24 cellular contexts compared by ENCODE assay signal in the genomic region with DNA sequence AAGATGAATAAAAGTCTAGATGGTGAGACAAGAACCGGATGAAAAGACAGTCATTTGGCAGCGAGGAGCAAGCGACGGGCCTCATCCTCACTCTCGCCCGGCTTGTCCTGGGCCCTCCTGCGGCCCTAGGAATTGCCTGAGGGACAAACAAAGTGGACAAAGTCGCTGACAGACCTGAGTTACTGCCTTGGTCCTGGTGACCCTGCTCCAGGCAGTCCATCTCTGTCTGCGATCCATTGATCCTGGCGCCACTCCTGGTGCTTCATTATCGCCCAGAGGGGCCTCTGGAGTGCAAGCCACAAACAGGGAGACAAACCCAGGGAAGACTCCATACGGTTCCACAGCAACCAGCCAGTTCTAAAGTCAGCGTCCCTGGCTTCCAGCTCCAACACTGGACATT.
"Had no signal": no experiment of that assay in that cellular context is flagged by ENCODE, and none has a peak within 500 bp of the region (broad histone marks: within the 10 kb centered on the region; RNA-seq: fewer than 3 reads in every experiment).

No MANE protein-coding gene starts in this region.

- H3K4me3 ChIP-seq: MG63 had no signal

- H3K36me3 ChIP-seq: MG63, WERI-Rb-1 had no signal

- H3K9me3 ChIP-seq: MG63 had no signal

- H3K4me3 Mint-ChIP-seq: activated CD4-positive, alpha-beta memory T cell treated with anti-CD3 and anti-CD28 coated beads, Interleukin-2, amount 10 ng/mL, durations not matched to agents 7 days and 5 days; activated CD4-positive, alpha-beta T cell treated with anti-CD3 and anti-CD28 coated beads for 36 hours; activated naive CD4-positive, alpha-beta T cell treated with anti-CD3 and anti-CD28 coated beads, Interleukin-2, amount 10 ng/mL, durations not matched to agents 7 days and 5 days; activated naive CD8-positive, alpha-beta T cell treated with anti-CD3 and anti-CD28 coated beads for 36 hours; T-cell had no signal

- H3K4me1 Mint-ChIP-seq: activated CD4-positive, alpha-beta memory T cell treated with anti-CD3 and anti-CD28 coated beads, Interleukin-2, amount 10 ng/mL, durations not matched to agents 7 days and 5 days; activated CD4-positive, alpha-beta T cell treated with anti-CD3 and anti-CD28 coated beads for 36 hours; activated naive CD4-positive, alpha-beta T cell treated with anti-CD3 and anti-CD28 coated beads, Interleukin-2, amount 10 ng/mL, durations not matched to agents 7 days and 5 days; activated naive CD8-positive, alpha-beta T cell treated with anti-CD3 and anti-CD28 coated beads for 36 hours; T-cell had no signal

- H3K36me3 Mint-ChIP-seq: activated naive CD4-positive, alpha-beta T cell treated with anti-CD3 and anti-CD28 coated beads, Interleukin-2, amount 10 ng/mL, durations not matched to agents 7 days and 5 days; activated naive CD8-positive, alpha-beta T cell treated with anti-CD3 and anti-CD28 coated beads for 36 hours; T-cell had no signal

- DNase-seq: activated CD4-positive, alpha-beta memory T cell treated with anti-CD3 and anti-CD28 coated beads, Interleukin-2, amount 10 ng/mL, durations not matched to agents 7 days and 5 days; activated CD4-positive, alpha-beta T cell treated with anti-CD3 and anti-CD28 coated beads for 36 hours; activated CD4-positive, alpha-beta T cell treated with anti-CD3 and anti-CD28 coated beads, Interleukin-2, amount 50 U/mL, for 1 hour; activated gamma-delta T cell treated with Interleukin-2 at 50 U/mL for 16 hours; activated naive CD4-positive, alpha-beta T cell treated with anti-CD3 and anti-CD28 coated beads, Interleukin-2, amount 10 ng/mL, durations not matched to agents 7 days and 5 days; activated naive CD8-positive, alpha-beta T cell treated with anti-CD3 and anti-CD28 coated beads for 36 hours; activated T-cell treated with anti-CD3 and anti-CD28 coated beads for 4 hours; activated T-cell treated with anti-CD3 and anti-CD28 coated beads, Interleukin-2, amount 50 U/mL, for 48 hours; MG63; NCI-H1105 treated with DMSO at 0.1 percent for 48 hours; NCI-H1436 treated with DMSO at 0.1 percent for 48 hours; NCI-H1930; NCI-H2171; NCI-H345; NCI-H510A; NCI-H526 treated with DMSO at 0.1 percent for 48 hours; NCI-H82; SIG-M5; T-cell; T-helper 2 cell; T1000; WERI-Rb-1 had no signal

- H3K27me3 ChIP-seq: MG63 had no signal

- H3K27ac Mint-ChIP-seq: activated CD4-positive, alpha-beta memory T cell treated with anti-CD3 and anti-CD28 coated beads, Interleukin-2, amount 10 ng/mL, durations not matched to agents 7 days and 5 days; activated CD4-positive, alpha-beta T cell treated with anti-CD3 and anti-CD28 coated beads for 36 hours; activated naive CD4-positive, alpha-beta T cell treated with anti-CD3 and anti-CD28 coated beads, Interleukin-2, amount 10 ng/mL, durations not matched to agents 7 days and 5 days; activated naive CD8-positive, alpha-beta T cell treated with anti-CD3 and anti-CD28 coated beads for 36 hours; activated T-helper 2 cell treated with anti-CD3 and anti-CD28 coated beads, Interferon-gamma antibody, Interleukin-2, Interleukin-4, amounts not matched to agents 10 μg/mL and 5 μg/mL and 100 μg/mL, durations not matched to agents 14 hours and 24 hours and 36 hours; T-cell had no signal

- H3K27ac ChIP-seq: KMS-11, WERI-Rb-1 had no signal

- ATAC-seq: activated CD4-positive, alpha-beta T cell treated with anti-CD3 and anti-CD28 coated beads for 36 hours; T-cell had no signal

- H3K9ac ChIP-seq: KMS-11 had no signal

- H3K4me2 ChIP-seq: KMS-11 had no signal

- H3K9me3 Mint-ChIP-seq: activated naive CD8-positive, alpha-beta T cell treated with anti-CD3 and anti-CD28 coated beads for 36 hours had no signal
